In the genomic region with DNA sequence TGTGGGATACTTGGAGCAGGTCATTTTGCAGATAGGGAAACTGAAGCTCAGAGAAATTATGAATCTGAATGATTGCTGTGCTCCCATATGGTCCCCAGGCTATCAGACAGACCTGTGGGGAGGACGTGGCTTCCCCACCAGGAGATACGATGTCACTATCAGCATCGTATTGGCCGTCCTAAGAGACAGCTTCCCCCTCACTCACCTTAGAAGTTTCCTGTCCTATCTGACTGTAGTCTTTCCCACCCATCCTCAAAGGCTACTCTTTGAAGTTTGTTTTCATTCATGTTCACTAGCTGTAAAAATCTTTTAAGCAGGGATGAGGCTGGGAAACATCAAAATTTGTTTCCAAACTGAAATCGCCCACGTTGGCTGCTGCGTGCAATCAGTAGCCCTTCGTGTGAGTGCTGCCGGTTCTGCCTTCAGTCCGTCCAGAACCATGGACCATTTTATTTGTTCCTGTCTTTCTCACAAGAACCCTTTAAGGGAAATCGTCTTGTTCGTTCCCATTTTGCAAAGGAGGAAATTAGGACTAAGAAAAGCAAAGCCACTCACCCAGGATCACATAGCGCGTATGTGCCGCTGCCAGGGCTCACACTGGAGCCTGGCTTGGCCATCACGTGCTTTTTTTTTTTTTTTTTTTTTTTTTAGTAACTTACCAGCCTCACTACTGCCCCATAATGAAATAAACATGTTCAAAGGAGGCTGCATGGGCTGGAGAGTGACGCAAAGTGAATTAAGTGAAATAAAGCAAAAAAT, we compare ENCODE assay signal across 8 cellular contexts. TPM values are rescaled to one million over a fixed set of nuclear protein-coding genes. Genes with fewer than 3 reads are reported as not detected.
DNase-seq lines count a peak whose midpoint lies in the region; ATAC-seq and TF ChIP-seq lines count a peak whose summit lies in the region.

No MANE protein-coding gene starts in this region.

- TF ChIP-seq CTCF in PC-9 (conservative IDR thresholded peaks at IDR 0.05), result no peak

- intact Hi-C loops in PC-9 (cut with micrococcal nuclease; ENCODE audit: unreplicated experiment), result loop anchor here (5.0 kb wide), 2 partner anchors 45 to 685 kb away; partner anchors contain the start of genes ORAI1 and VPS33A
- intact Hi-C loops in aorta (cut with DNase I), result loop anchor here in 1 of 2 donors (5.0 kb wide), 2 partner anchors 45 to 80 kb away; partner anchors contain the start of gene ORAI1

- peaks cover 17% of the 10 kb centered on the region; the same call in 1 of the 2 replicates for H3F3A ChIP-seq in PC-9 (ENCODE audit: insufficient read depth, low read depth)

- H3K4me2 ChIP-seq in PC-9, result peak overlapping the region; percentile 99; the same call in 1 of the 2 replicates

- peaks cover 3% of the 10 kb centered on the region; the same call in 1 of the 2 replicates for H3K79me2 ChIP-seq in PC-9 (ENCODE audit: low read depth)

- no peaks in the 10 kb centered on the region for H4K20me1 ChIP-seq in PC-9 (ENCODE audit: insufficient read depth)

- no peaks in the 10 kb centered on the region for H3K9me3 ChIP-seq in PC-9 (ENCODE audit: insufficient read depth, low read depth)
- no peaks in the 10 kb centered on the region for H3K9me3 ChIP-seq in duodenal mucosa (ENCODE audit: control insufficient read depth in 1 of 2, low read length in 2 of 2)
- no peaks in the 10 kb centered on the region for H3K9me3 ChIP-seq in mucosa of rectum (ENCODE audit: control insufficient read depth in 2 of 2, low read length in 2 of 2)
- H3K9me3 ChIP-seq in aorta (ENCODE audit: control insufficient read depth, low read length), result no peaks in the 10 kb centered on the region

- no peaks in the 10 kb centered on the region for H3K9me2 ChIP-seq in PC-9 (ENCODE audit: insufficient read depth)

- POLR2A ChIA-PET in PC-9 (lab: Charles Lee; ENCODE audit: unreplicated experiment), result no interaction called here

- H3K27me3 ChIP-seq in PC-9 (ENCODE audit: insufficient read depth, low read depth) (no peaks in the 10 kb centered on the region), duodenal mucosa (ENCODE audit: control insufficient read depth in 1 of 2, insufficient read depth in 2 of 2, low read length in 2 of 2) (no peaks in the 10 kb centered on the region), mucosa of rectum (ENCODE audit: control insufficient read depth in 2 of 2, insufficient read depth in 2 of 2, low read length in 2 of 2) (no peaks in the 10 kb centered on the region), aorta (ENCODE audit: control insufficient read depth in 1 of 2, insufficient read depth in 2 of 2, low read length in 1 of 2) (no peaks in the 10 kb centered on the region)

- no peak overlapping the region for H2AFZ ChIP-seq in PC-9

- H3K4me1 ChIP-seq in PC-9 (replicated peaks; ENCODE audit: insufficient read depth), result peaks cover 22% of the 10 kb centered on the region
- H3K4me1 ChIP-seq in duodenal mucosa (ENCODE audit: control insufficient read depth in 1 of 2, insufficient read depth in 2 of 2, low read length in 2 of 2), result peaks cover 33 to 37% of the 10 kb centered on the region in 2 donors
- H3K4me1 ChIP-seq in mucosa of rectum (ENCODE audit: control insufficient read depth in 2 of 2, insufficient read depth in 2 of 2, low read length in 2 of 2), result peaks cover 22 to 25% of the 10 kb centered on the region in 2 donors
- H3K4me1 ChIP-seq in aorta (ENCODE audit: control insufficient read depth in 1 of 2, insufficient read depth in 2 of 2, low read length in 2 of 2), result no peaks in the 10 kb centered on the region

- ATAC-seq in aorta (ENCODE audit: low FRiP score) (peak; percentile 42), HG02642 (IDR thresholded peaks at IDR 0.05; ENCODE audit: poor library complexity, unreplicated experiment) (no peak)

- BruUV-seq in PC-9 (replicated peaks; lab: Mats Ljungman, UMichigan), result no TSS peak

- CTCF ChIA-PET in PC-9 (lab: Charles Lee), result interaction anchor here (0.8 kb wide), 1 partner anchor 45 kb away, joined by 4 read pairs; no protein-coding TSS in a partner anchor

- DNase-seq in GM04504 (ENCODE audit: low read depth), result peak; percentile 37
- no peak for DNase-seq in PC-9
- peak in 1 of 2 donors; percentile 67 for DNase-seq in aorta
- DNase-seq in GM19238 (ENCODE audit: insufficient read length, low spot score), result no peak
- DNase-seq in D341Med (ENCODE audit: low spot score), result no peak

- WGBS in aorta, 2 donors, result 2 to 4% methylated on average over 17 of the region's 17 CpGs

- no peaks in the 10 kb centered on the region for H3K36me3 ChIP-seq in PC-9 (ENCODE audit: low read depth)
- H3K36me3 ChIP-seq in duodenal mucosa (ENCODE audit: control insufficient read depth in 1 of 2, insufficient read depth in 2 of 2, low read length in 2 of 2), result no peaks in the 10 kb centered on the region
- H3K36me3 ChIP-seq in mucosa of rectum (ENCODE audit: control insufficient read depth in 2 of 2, insufficient read depth in 2 of 2, low read length in 2 of 2), result no peaks in the 10 kb centered on the region
- no peaks in the 10 kb centered on the region for H3K36me3 ChIP-seq in aorta (ENCODE audit: control insufficient read depth in 1 of 2, insufficient read depth in 2 of 2, low read length in 1 of 2)

- H3K4me3 ChIP-seq in PC-9, result no peak overlapping the region
- H3K4me3 ChIP-seq in duodenal mucosa (ENCODE audit: low read depth in 1 of 2, low read length in 2 of 2), result peak overlapping the region; percentile 67 to 74
- peak overlapping the region in 1 of 2 donors; percentile 70 for H3K4me3 ChIP-seq in mucosa of rectum (ENCODE audit: low read length in 2 of 2)
- peak overlapping the region in 1 of 2 donors; percentile 11 for H3K4me3 ChIP-seq in aorta (ENCODE audit: low read length in 2 of 2)

- peak overlapping the region; percentile 61 to 64 for H3K9ac ChIP-seq in duodenal mucosa (ENCODE audit: low read depth in 1 of 2, low read length in 2 of 2)
- peak overlapping the region; percentile 35 to 41 for H3K9ac ChIP-seq in mucosa of rectum (ENCODE audit: low read depth in 1 of 2, low read length in 2 of 2)

- H3K27ac ChIP-seq in PC-9 (no peak overlapping the region), duodenal mucosa (ENCODE audit: low read depth, low read length) (no peak overlapping the region), mucosa of rectum (ENCODE audit: low read depth in 2 of 2, low read length in 2 of 2) (peak overlapping the region; percentile 52 to 64), aorta (ENCODE audit: low read depth in 1 of 2, low read length in 2 of 2) (peak overlapping the region in 1 of 2 donors; percentile 67)

RNA-seq across cellular contexts. Expression of gene KDM2B, which starts 1.0 kb away (rescaled TPM):
- total RNA-seq in PC-9 (2021) (43.6 and 45.1 TPM in 2 replicates), aorta (10 to 100 TPM; 12.8 to 28.0 TPM)
- polyA plus RNA-seq in aorta, result 10 to 100 TPM in 1 of 2 donors, 1 to 10 TPM in 1; 8.0 to 15.7 TPM

RNA-seq across cellular contexts. Expression of gene ORAI1, which starts 44.5 kb away (rescaled TPM):
- total RNA-seq in PC-9 (2021) (25.6 and 28.1 TPM in 2 replicates), aorta (10 to 100 TPM; 11.0 to 12.5 TPM)
- 1 to 10 TPM; 3.6 to 7.1 TPM for polyA plus RNA-seq in aorta

Comparison
In these comparisons a context has a peak if more than half of its experiments do, and no peak if none do; other contexts are left out.
1. H3K27ac ChIP-seq: peak in mucosa of rectum (2 of 2); none in PC-9 (single experiment) and duodenal mucosa (single experiment).